ENCODE assay signal across 8 cellular contexts in genomic region chr2:96207778-96208143, GRCh38. TPM values are rescaled to one million over a fixed set of nuclear protein-coding genes. Genes with fewer than 3 reads are reported as not detected.
A peak's percentile ranks its signal among the peaks of the same experiment; 100 is the strongest.
DNase-seq lines count a peak whose midpoint lies in the region; ATAC-seq and TF ChIP-seq lines count a peak whose summit lies in the region.

No MANE protein-coding gene starts in this region.

- peaks cover 0 to 6% of the 10 kb centered on the region in 2 donors for H3K36me3 ChIP-seq in gastroesophageal sphincter

- H3K27me3 Mint-ChIP-seq in T-helper 2 cell treated with Interferon-gamma antibody and Interleukin-4, amounts not matched to agents 5 μg/mL and 100 μg/mL, for 36 hours (ENCODE audit: low read depth), result no peaks in the 10 kb centered on the region

- TF ChIP-seq CTCF in gastroesophageal sphincter (IDR thresholded peaks at IDR 0.05), result no peak

- peak overlapping the region; percentile 94 for H3K4me3 Mint-ChIP-seq in T-helper 2 cell treated with Interferon-gamma antibody and Interleukin-4, amounts not matched to agents 5 μg/mL and 100 μg/mL, for 36 hours

- H3K27ac ChIP-seq in gastroesophageal sphincter (peak overlapping the region; percentile 82 to 99 (median 96)), skin epidermis (peak overlapping the region; percentile 63 to 98 (median 92))

- no peaks in the 10 kb centered on the region for H3K9me3 Mint-ChIP-seq in T-helper 2 cell treated with Interferon-gamma antibody and Interleukin-4, amounts not matched to agents 5 μg/mL and 100 μg/mL, for 36 hours

- H3K4me3 ChIP-seq in gastroesophageal sphincter, result peak overlapping the region; percentile 71 to 84
- peak overlapping the region; percentile 69 to 98 (median 93) for H3K4me3 ChIP-seq in skin epidermis

- H3K27ac Mint-ChIP-seq in T-helper 2 cell treated with Interferon-gamma antibody and Interleukin-4, amounts not matched to agents 5 μg/mL and 100 μg/mL, for 36 hours, result peak overlapping the region; percentile 91

- TF ChIP-seq POLR2A in gastroesophageal sphincter (IDR thresholded peaks at IDR 0.05), result no peak

- CTCF ChIA-PET in HEK293T (lab: Yijun Ruan, JAX), result no interaction called here

- H3K4me1 ChIP-seq in gastroesophageal sphincter, result peaks cover 14 to 65% (median 39%) of the 10 kb centered on the region in 3 donors

- DNase-seq in ACHN (peak; percentile 9), AG08396 (ENCODE audit: low spot score) (no peak), HEK293T (ENCODE audit: extremely low spot score) (no peak)
- peak; percentile 27 for DNase-seq in T-helper 2 cell treated with Interferon-gamma antibody and Interleukin-4, amounts not matched to agents 5 μg/mL and 100 μg/mL, for 36 hours (ENCODE audit: low spot score)

- H3K27me3 ChIP-seq in gastroesophageal sphincter, result no peaks in the 10 kb centered on the region

- in situ Hi-C loops in ACHN (cut with HindIII; ENCODE audit: low pct_ligation_motif_present, low pct_unique_long_range_greater_than_20kb, low sequenced_read_pairs), result no loop called here

- 0 to 2% methylated on average over 10 to 11 of the region's 12 CpGs for WGBS in gastroesophageal sphincter (ENCODE audit: low coverage in 1 of 2), 2 donors

- POLR2A ChIA-PET in HEK293T (lab: Yijun Ruan, JAX), result interaction anchor here (0.6 to 2.2 kb wide), 32 partner anchors 10 to 412 kb away, joined by 3 to 37 read pairs (median 5); partner anchors contain the start of genes ADRA2B, ANKRD36C, ASTL and CIAO1

- peaks cover 49% of the 10 kb centered on the region for H3K4me1 Mint-ChIP-seq in T-helper 2 cell treated with Interferon-gamma antibody and Interleukin-4, amounts not matched to agents 5 μg/mL and 100 μg/mL, for 36 hours (ENCODE audit: low read depth)

- peaks cover 25% of the 10 kb centered on the region for H3K36me3 Mint-ChIP-seq in T-helper 2 cell treated with Interferon-gamma antibody and Interleukin-4, amounts not matched to agents 5 μg/mL and 100 μg/mL, for 36 hours (ENCODE audit: low read depth)

- no peaks in the 10 kb centered on the region for H3K9me3 ChIP-seq in gastroesophageal sphincter

- TF ChIP-seq EP300 in gastroesophageal sphincter (IDR thresholded peaks at IDR 0.05), result no peak

- ATAC-seq in GM21528 (IDR thresholded peaks at IDR 0.05; ENCODE audit: low FRiP score, unreplicated experiment) (peak; percentile 11), gastroesophageal sphincter (no peak), GM19463 (IDR thresholded peaks at IDR 0.05; ENCODE audit: unreplicated experiment) (no peak)

TF ChIP-seq in HEK293T, 16 proteins besides CTCF, POLR2A, EP300 and RAD21:
- TF ChIP-seq ELF4 (IDR thresholded peaks at IDR 0.05) (no peak), BHLHE40 (IDR thresholded peaks at IDR 0.05; ENCODE audit: borderline replicate concordance) (no peak), NFRKB (IDR thresholded peaks at IDR 0.05) (no peak), FOXM1 (IDR thresholded peaks at IDR 0.05; ENCODE audit: borderline replicate concordance) (no peak), FOXK2 (IDR thresholded peaks at IDR 0.05) (no peak), L3MBTL2 (conservative IDR thresholded peaks at IDR 0.05) (no peak; the same call in 1 of the 2 replicates), LEF1 (IDR thresholded peaks at IDR 0.05; ENCODE audit: borderline replicate concordance) (no peak), ZNF384 (IDR thresholded peaks at IDR 0.05) (no peak), ARNT (IDR thresholded peaks at IDR 0.05) (no peak), FOXA1 (IDR thresholded peaks at IDR 0.05) (no peak), TARDBP (IDR thresholded peaks at IDR 0.05) (no peak), CTBP1 (IDR thresholded peaks at IDR 0.05; ENCODE audit: borderline replicate concordance) (no peak), SP1 (IDR thresholded peaks at IDR 0.05) (no peak), HDGF (IDR thresholded peaks at IDR 0.05; ENCODE audit: borderline replicate concordance) (no peak), SUZ12 (IDR thresholded peaks at IDR 0.05) (no peak)
- TF ChIP-seq, protein P1, sequence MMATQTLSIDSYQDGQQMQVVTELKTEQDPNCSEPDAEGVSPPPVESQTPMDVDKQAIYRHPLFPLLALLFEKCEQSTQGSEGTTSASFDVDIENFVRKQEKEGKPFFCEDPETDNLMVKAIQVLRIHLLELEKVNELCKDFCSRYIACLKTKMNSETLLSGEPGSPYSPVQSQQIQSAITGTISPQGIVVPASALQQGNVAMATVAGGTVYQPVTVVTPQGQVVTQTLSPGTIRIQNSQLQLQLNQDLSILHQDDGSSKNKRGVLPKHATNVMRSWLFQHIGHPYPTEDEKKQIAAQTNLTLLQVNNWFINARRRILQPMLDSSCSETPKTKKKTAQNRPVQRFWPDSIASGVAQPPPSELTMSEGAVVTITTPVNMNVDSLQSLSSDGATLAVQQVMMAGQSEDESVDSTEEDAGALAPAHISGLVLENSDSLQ (IDR thresholded peaks at IDR 0.05), result no peak

RNA-seq across cellular contexts. Expression of gene STARD7, which starts 0.9 kb away (rescaled TPM):
- 100 to 1,000 TPM in 3 of 4 donors, 10 to 100 TPM in 1; 93.4 to 122 (median 107) TPM for total RNA-seq in gastroesophageal sphincter

RNA-seq across cellular contexts. Expression of gene TMEM127, which starts 58.0 kb away (rescaled TPM):
- total RNA-seq in gastroesophageal sphincter, result 10 to 100 TPM; 39.4 to 73.8 (median 43.9) TPM

RNA-seq across cellular contexts. Expression of gene CIAO1, which starts 58.3 kb away (rescaled TPM):
- total RNA-seq in gastroesophageal sphincter, result 100 to 1,000 TPM in 1 of 4 donors, 10 to 100 TPM in 3; 60.7 to 107 (median 84.8) TPM

Comparison
In these comparisons a context has a peak if more than half of its experiments do, and no peak if none do; other contexts are left out.
1. DNase-seq: peak in ACHN (single experiment) and T-helper 2 cell treated with Interferon-gamma antibody and Interleukin-4, amounts not matched to agents 5 μg/mL and 100 μg/mL, for 36 hours (single experiment); none in AG08396 (single experiment) and HEK293T (single experiment).